In the genomic region with DNA sequence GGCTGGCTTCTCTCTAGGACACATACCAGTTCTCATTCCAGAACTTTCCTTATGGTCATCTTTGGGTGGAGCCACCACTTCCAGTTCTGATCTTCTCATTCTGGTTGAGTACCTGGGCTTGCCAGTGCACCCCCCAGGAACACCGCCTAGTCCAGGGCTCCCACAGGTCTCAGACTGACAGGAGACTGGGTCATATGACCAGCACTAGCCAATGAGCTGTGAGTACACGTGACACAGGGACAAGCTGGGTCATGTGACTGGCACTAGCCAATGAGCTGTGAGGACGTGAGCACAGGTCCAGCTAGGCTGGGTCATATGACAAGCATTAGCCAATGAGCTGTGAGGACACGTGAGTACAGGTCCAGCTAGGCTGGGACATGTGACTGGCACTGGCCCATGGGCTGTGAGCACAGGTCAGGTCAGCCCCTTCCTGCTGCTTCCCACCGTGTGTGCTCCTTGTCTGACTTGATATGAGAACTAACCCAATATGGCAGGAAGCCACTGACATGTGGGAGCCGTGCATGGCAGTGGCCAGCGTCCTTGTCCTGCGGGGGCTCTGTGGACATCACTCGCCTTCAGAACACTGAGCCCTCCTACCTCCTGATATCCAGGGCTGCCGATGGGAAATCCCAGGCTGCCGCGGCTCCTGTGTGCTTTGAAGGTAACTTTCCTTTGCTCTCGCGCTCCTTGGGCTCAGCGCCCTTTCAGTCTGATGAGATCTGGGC, we compare ENCODE assay signal across 8 cellular contexts. TPM values are rescaled to one million over a fixed set of nuclear protein-coding genes. Genes with fewer than 3 reads are reported as not detected.
DNase-seq lines count a peak whose midpoint lies in the region; ATAC-seq and TF ChIP-seq lines count a peak whose summit lies in the region.

No MANE protein-coding gene starts in this region.

- no peak overlapping the region for H3K27ac Mint-ChIP-seq in endothelial cell (ENCODE audit: unreplicated experiment)

- H3K4me1 Mint-ChIP-seq in endothelial cell (ENCODE audit: unreplicated experiment) = no peaks in the 10 kb centered on the region

- peaks cover 4% of the 10 kb centered on the region for H3K36me3 Mint-ChIP-seq in endothelial cell (ENCODE audit: low read depth, unreplicated experiment)

- no peaks in the 10 kb centered on the region for H3K9me3 Mint-ChIP-seq in endothelial cell (ENCODE audit: unreplicated experiment)

- peak; percentile 65 for ATAC-seq in HG02571 (IDR thresholded peaks at IDR 0.05; ENCODE audit: unreplicated experiment)
- ATAC-seq in HG03378 (IDR thresholded peaks at IDR 0.05; ENCODE audit: unreplicated experiment) = no peak
- no peak for ATAC-seq in GM19395 (IDR thresholded peaks at IDR 0.05; ENCODE audit: unreplicated experiment)

- DNase-seq in Caki2 (ENCODE audit: low read depth) (peak; percentile 69), SK-MEL-5 (ENCODE audit: low read depth, low spot score) (peak; percentile 81), iPS-NIHi7 (ENCODE audit: extremely low spot score) (peak; percentile 79), endothelial cell (ENCODE audit: low spot score) (no peak), GM20000 (ENCODE audit: low spot score) (no peak)

- TF ChIP-seq CTCF in endothelial cell (IDR thresholded peaks at IDR 0.05; ENCODE audit: unreplicated experiment) = no peak
- TF ChIP-seq CTCF in GM20000 (IDR thresholded peaks at IDR 0.05; ENCODE audit: extremely low read depth, missing control alignments) = no peak

- H3K4me3 Mint-ChIP-seq in endothelial cell (ENCODE audit: unreplicated experiment) = no peak overlapping the region

- peaks cover 2% of the 10 kb centered on the region for H3K27me3 Mint-ChIP-seq in endothelial cell (ENCODE audit: unreplicated experiment)

- in situ Hi-C loops in Caki2 (cut with HindIII; ENCODE audit: low pct_unique_long_range_greater_than_20kb, low sequenced_read_pairs) = no loop called here
- in situ Hi-C loops in SK-MEL-5 (cut with HindIII; ENCODE audit: low pct_unique_long_range_greater_than_20kb, low sequenced_read_pairs) = no loop called here

RNA-seq across cellular contexts. Expression of gene KRTAP10-1, which starts 22.7 kb away (rescaled TPM):
- not detected in 2 replicates for total RNA-seq in Caki2 (2014; rRNA removed; shearing (Covaris generic); ENCODE audit: low replicate concordance)
- not detected in 2 replicates for total RNA-seq in SK-MEL-5 (2014; rRNA removed; shearing (Covaris generic))
- polyA plus RNA-seq in SK-MEL-5 (2015; cell fraction: cytosol; rRNA removed) = not detected in 2 replicates
- polyA plus RNA-seq in SK-MEL-5 (2015; cell fraction: nucleus; rRNA removed) = not detected in 2 replicates
- not detected for total RNA-seq in endothelial cell (ENCODE audit: unreplicated experiment)

RNA-seq across cellular contexts. Expression of gene KRTAP10-2, which starts 34.0 kb away (rescaled TPM):
- not detected in 2 replicates for total RNA-seq in Caki2 (2014; rRNA removed; shearing (Covaris generic); ENCODE audit: low replicate concordance)
- total RNA-seq in SK-MEL-5 (2014; rRNA removed; shearing (Covaris generic)) = not detected in 2 replicates
- not detected in 2 replicates for polyA plus RNA-seq in SK-MEL-5 (2015; cell fraction: cytosol; rRNA removed)
- polyA plus RNA-seq in SK-MEL-5 (2015; cell fraction: nucleus; rRNA removed) = not detected in 2 replicates
- not detected for total RNA-seq in endothelial cell (ENCODE audit: unreplicated experiment)

RNA-seq across cellular contexts. Expression of gene KRTAP10-3, which starts 41.3 kb away (rescaled TPM):
- total RNA-seq in Caki2 (2014; rRNA removed; shearing (Covaris generic); ENCODE audit: low replicate concordance) = not detected in 2 replicates
- not detected in 2 replicates for total RNA-seq in SK-MEL-5 (2014; rRNA removed; shearing (Covaris generic))
- not detected in 2 replicates for polyA plus RNA-seq in SK-MEL-5 (2015; cell fraction: cytosol; rRNA removed)
- polyA plus RNA-seq in SK-MEL-5 (2015; cell fraction: nucleus; rRNA removed) = not detected in 2 replicates
- not detected for total RNA-seq in endothelial cell (ENCODE audit: unreplicated experiment)

RNA-seq across cellular contexts. Expression of gene KRTAP10-4, which starts 56.2 kb away (rescaled TPM):
- total RNA-seq in Caki2 (2014; rRNA removed; shearing (Covaris generic); ENCODE audit: low replicate concordance) = not detected in 2 replicates
- not detected in 2 replicates for total RNA-seq in SK-MEL-5 (2014; rRNA removed; shearing (Covaris generic))
- not detected in 2 replicates for polyA plus RNA-seq in SK-MEL-5 (2015; cell fraction: cytosol; rRNA removed)
- not detected in 2 replicates for polyA plus RNA-seq in SK-MEL-5 (2015; cell fraction: nucleus; rRNA removed)
- not detected for total RNA-seq in endothelial cell (ENCODE audit: unreplicated experiment)

Comparison
In these comparisons a context has a peak if more than half of its experiments do, and no peak if none do; other contexts are left out.
1. DNase-seq: peak in Caki2 (single experiment), SK-MEL-5 (single experiment) and iPS-NIHi7 (single experiment); none in endothelial cell (single experiment) and GM20000 (single experiment).